Comparison of ENCODE assay signal across 1 cellular context in genomic region chr3:72391659-72392058, GRCh38.
TF ChIP-seq lines count a peak whose summit lies in the region.

No MANE protein-coding gene starts in this region.

TF ChIP-seq in HepG2, 621 proteins besides CTCF, POLR2A, EP300 and RAD21 (continued from another document):
- no peak for TF ChIP-seq ZNF414 (CRISPR knock-in tag; IDR thresholded peaks at IDR 0.05)
- TF ChIP-seq HNRNPUL1 (IDR thresholded peaks at IDR 0.05; ENCODE audit: low read depth, low read length): no peak
TF ChIP-seq in HepG2: peak in this region for 0.
